15 cellular contexts compared by ENCODE assay signal in the genomic region with DNA sequence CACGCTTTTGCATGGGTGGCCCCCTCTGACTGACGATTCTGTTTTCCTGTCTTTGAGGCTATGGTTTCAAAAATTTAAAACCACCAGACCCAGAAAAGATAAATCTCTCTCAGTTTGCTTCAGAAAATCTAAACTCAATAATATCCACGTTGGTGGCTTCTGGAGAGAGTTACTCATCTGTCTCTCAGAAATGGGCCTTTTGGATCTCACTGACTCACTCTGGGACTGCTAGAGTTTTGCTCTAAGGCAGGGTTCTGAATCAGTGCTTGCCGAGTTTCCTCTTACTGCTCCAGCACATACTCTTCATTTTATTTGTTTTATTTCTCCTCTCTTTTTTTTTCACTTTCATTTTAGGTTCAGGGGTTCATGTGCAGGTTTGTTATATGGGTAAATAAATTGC.
DNase-seq lines count a peak whose midpoint lies in the region; ATAC-seq and TF ChIP-seq lines count a peak whose summit lies in the region.
"Had no signal": no experiment of that assay in that cellular context is flagged by ENCODE, and none has a peak within 500 bp of the region (broad histone marks: within the 10 kb centered on the region; RNA-seq: fewer than 3 reads in every experiment).

No MANE protein-coding gene starts in this region.

- intact Hi-C loops in left lung (cut with DNase I) (no loop called here), transverse colon (cut with DNase I; ENCODE audit: low total_unique reads) (loop anchor here (10.0 kb wide), 1 partner anchor 505 kb away; no protein-coding TSS in a partner anchor)
- intact Hi-C loops in CD4-positive, alpha-beta T cell (cut with DNase I, micrococcal nuclease) = no loop called here

- peak; percentile 44 for ATAC-seq in left lung
- ATAC-seq in CD4-positive, alpha-beta T cell (ENCODE audit: poor library complexity) = no peak
- ATAC-seq: left ventricle myocardium superior had no signal

- H3K4me1 Mint-ChIP-seq in CD4-positive, alpha-beta T cell (ENCODE audit: low read depth) = no peaks in the 10 kb centered on the region
- H3K4me1 Mint-ChIP-seq: activated CD4-positive, alpha-beta memory T cell treated with anti-CD3 and anti-CD28 coated beads, Interleukin-2, amount 10 ng/mL, durations not matched to agents 7 days and 5 days had no signal

- H3K9me3 ChIP-seq in left lung (peaks cover 0 to 22% of the 10 kb centered on the region in 2 donors), transverse colon (peaks cover 3 to 14% of the 10 kb centered on the region in 2 donors)
- H3K9me3 ChIP-seq in CD4-positive, alpha-beta T cell (ENCODE audit: control insufficient read depth, low read length) = peaks cover 11% of the 10 kb centered on the region

- 40 to 42% methylated on average over 4 of the region's 4 CpGs for WGBS in transverse colon (ENCODE audit: low coverage in 1 of 2), 2 donors

- no peak overlapping the region for H3K4me3 Mint-ChIP-seq in CD4-positive, alpha-beta T cell
- H3K4me3 Mint-ChIP-seq: activated CD4-positive, alpha-beta memory T cell treated with anti-CD3 and anti-CD28 coated beads, Interleukin-2, amount 10 ng/mL, durations not matched to agents 7 days and 5 days; brain had no signal

- no peaks in the 10 kb centered on the region for H3K27me3 Mint-ChIP-seq in CD4-positive, alpha-beta T cell
- H3K27me3 Mint-ChIP-seq: activated CD4-positive, alpha-beta memory T cell treated with anti-CD3 and anti-CD28 coated beads, Interleukin-2, amount 10 ng/mL, durations not matched to agents 7 days and 5 days had no signal

- H3K27me3 ChIP-seq in left lung = no peaks in the 10 kb centered on the region
- H3K27me3 ChIP-seq in transverse colon = no peaks in the 10 kb centered on the region
- no peaks in the 10 kb centered on the region for H3K27me3 ChIP-seq in CD4-positive, alpha-beta T cell (ENCODE audit: control insufficient read depth, insufficient read depth, low read length)
- H3K27me3 ChIP-seq: spleen had no signal

- in situ Hi-C loops in transverse colon (cut with MboI; ENCODE audit: low pct_ligation_motif_present in 1 of 4, low pct_unique_long_range_greater_than_20kb in 1 of 4, low sequenced_read_pairs in 3 of 4) = no loop called here

- TF ChIP-seq EP300 in transverse colon (IDR thresholded peaks at IDR 0.05; ENCODE audit: low read depth) = no peak

- no peaks in the 10 kb centered on the region for H3K36me3 ChIP-seq in left lung
- no peaks in the 10 kb centered on the region for H3K36me3 ChIP-seq in transverse colon
- H3K36me3 ChIP-seq: spleen had no signal

- H3K36me3 Mint-ChIP-seq in CD4-positive, alpha-beta T cell (ENCODE audit: low read depth) = no peaks in the 10 kb centered on the region

- POLR2A ChIA-PET in CD4-positive, alpha-beta T cell (lab: Charles Lee) = no interaction called here

- no peaks in the 10 kb centered on the region for H3K4me1 ChIP-seq in left lung
- H3K4me1 ChIP-seq in transverse colon = peaks cover 0 to 9% (median 0%) of the 10 kb centered on the region in 4 donors
- H3K4me1 ChIP-seq: spleen had no signal

- no peak overlapping the region for H3K4me3 ChIP-seq in left lung
- H3K4me3 ChIP-seq in transverse colon = no peak overlapping the region
- H3K4me3 ChIP-seq: spleen had no signal

- no peak overlapping the region for H3K27ac ChIP-seq in left lung
- peak overlapping the region; percentile 10 to 63 (median 55) for H3K27ac ChIP-seq in transverse colon
- H3K27ac ChIP-seq in CD4-positive, alpha-beta T cell (ENCODE audit: low read depth, low read length) = no peak overlapping the region
- H3K27ac ChIP-seq: spleen had no signal

- TF ChIP-seq POLR2A in transverse colon (IDR thresholded peaks at IDR 0.05) = no peak

- TF ChIP-seq CTCF in left lung (IDR thresholded peaks at IDR 0.05) (no peak), transverse colon (IDR thresholded peaks at IDR 0.05) (no peak)
- TF ChIP-seq CTCF in CD4-positive, alpha-beta T cell (IDR thresholded peaks at IDR 0.05) = no peak

- CTCF ChIA-PET in CD4-positive, alpha-beta T cell (lab: Charles Lee) = no interaction called here

- peak; percentile 15 for DNase-seq in HS-5 (ENCODE audit: low read depth)
- DNase-seq in astrocyte of the hippocampus (ENCODE audit: low read depth, low spot score) = peak; percentile 38
- DNase-seq in left lung = no peak
- no peak for DNase-seq in transverse colon
- DNase-seq in CD4-positive, alpha-beta T cell = no peak
- no peak for DNase-seq in mucosa of gallbladder (ENCODE audit: low spot score)
- DNase-seq in HK-2 (ENCODE audit: unreplicated experiment) = no peak
- no peak for DNase-seq in stimulated activated naive CD4-positive, alpha-beta T cell (lab: John Stamatoyannopoulos, UW)
- DNase-seq: activated CD4-positive, alpha-beta memory T cell treated with anti-CD3 and anti-CD28 coated beads, Interleukin-2, amount 10 ng/mL, durations not matched to agents 7 days and 5 days; Calu3; hippocampal formation; left ventricle myocardium superior; nucleus accumbens; spleen had no signal

- H3K9me3 Mint-ChIP-seq in CD4-positive, alpha-beta T cell = peaks cover 19% of the 10 kb centered on the region

- H3K27ac Mint-ChIP-seq in CD4-positive, alpha-beta T cell = no peak overlapping the region
- H3K27ac Mint-ChIP-seq: activated CD4-positive, alpha-beta memory T cell treated with anti-CD3 and anti-CD28 coated beads, Interleukin-2, amount 10 ng/mL, durations not matched to agents 7 days and 5 days; brain had no signal

Comparison
In these comparisons a context has a peak if more than half of its experiments do, and no peak if none do; other contexts are left out.
1. DNase-seq: peak in HS-5 (single experiment) and astrocyte of the hippocampus (single experiment); none in left lung (0 of 2), transverse colon (single experiment), CD4-positive, alpha-beta T cell (0 of 10), mucosa of gallbladder (single experiment), HK-2 (single experiment) and stimulated activated naive CD4-positive, alpha-beta T cell (0 of 6).
2. H3K27ac ChIP-seq: peak in transverse colon (4 of 4); none in left lung (0 of 2) and CD4-positive, alpha-beta T cell (single experiment).